ENCODE assay signal across 4 cellular contexts in the genomic region with DNA sequence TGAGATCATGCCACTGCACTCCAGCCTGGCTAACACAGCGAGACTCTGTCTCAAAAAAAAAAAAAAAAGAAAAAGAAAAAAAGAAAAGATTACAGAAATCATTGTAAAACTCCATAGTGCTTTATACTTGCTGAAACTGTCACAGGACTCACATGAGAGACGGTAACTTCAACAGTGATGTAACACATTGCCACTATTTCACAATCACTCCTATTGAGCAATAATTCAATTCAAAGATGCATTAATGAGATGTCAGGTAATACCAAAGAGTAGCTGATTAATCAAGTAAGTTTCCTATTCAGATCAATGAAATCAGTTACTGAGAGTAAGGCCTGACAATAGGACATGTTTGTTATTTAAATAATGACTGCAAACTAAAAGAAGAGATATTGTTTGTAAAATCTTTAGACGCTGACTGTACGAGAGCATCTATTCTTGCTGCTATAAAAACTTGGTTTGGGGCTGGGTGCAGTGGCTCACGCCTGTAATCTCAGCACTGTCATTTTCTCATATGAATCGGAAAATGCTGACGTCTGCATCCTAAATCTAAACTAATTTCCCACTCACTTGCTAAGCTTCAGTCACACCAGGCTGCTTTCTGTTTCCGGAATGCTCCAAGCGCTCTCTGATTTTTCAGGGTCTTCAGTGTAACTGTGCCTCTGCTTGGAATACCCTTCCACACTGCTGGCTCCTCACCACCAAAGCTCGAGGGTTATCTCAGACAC.
A peak's percentile ranks its signal among the peaks of the same experiment; 100 is the strongest.
DNase-seq lines count a peak whose midpoint lies in the region; ATAC-seq and TF ChIP-seq lines count a peak whose summit lies in the region.
"Not testable (repeated sequence)": the region's sequence is repeated elsewhere in the genome, so short reads cannot be mapped to it uniquely, and the experiment has no call there.

No MANE protein-coding gene starts in this region.

- not testable (repeated sequence) for H3K9me3 Mint-ChIP-seq in WTC11

- not testable (repeated sequence) for H3K9ac ChIP-seq in HCT116 (ENCODE audit: low read length)

- H3K36me3 Mint-ChIP-seq in WTC11, result not testable (repeated sequence)

- not testable (repeated sequence) for H3K27ac Mint-ChIP-seq in WTC11

- not testable (repeated sequence) for TF ChIP-seq RAD21 in HCT116 (IDR thresholded peaks at IDR 0.05; ENCODE audit: low read depth)

- not testable (repeated sequence) for H3K4me2 ChIP-seq in HCT116 (ENCODE audit: low read length)

- not testable (repeated sequence) for H3K27me3 ChIP-seq in HCT116 (ENCODE audit: insufficient read depth, low read length)

- not testable (repeated sequence) for H3K4me1 ChIP-seq in HCT116 (ENCODE audit: control insufficient read depth in 1 of 2, insufficient read depth in 2 of 2, low read length in 2 of 2)

- not testable (repeated sequence) for H3K4me1 Mint-ChIP-seq in WTC11

- intact Hi-C loops in HCT116 (cut with micrococcal nuclease), result not testable (repeated sequence)

- H3K4me3 ChIP-seq in HCT116 (replicated peaks in 1 of 2; ENCODE audit: low read depth in 1 of 2, low read length in 2 of 2); fibroblast of mammary gland (ENCODE audit: control insufficient read depth, low read depth, low read length): not testable (repeated sequence)

- not testable (repeated sequence) for H3K27ac ChIP-seq in HCT116 (ENCODE audit: low read depth, low read length)

- H3K9me3 ChIP-seq in HCT116 (ENCODE audit: control insufficient read depth in 1 of 2, insufficient read depth in 1 of 2, low read depth in 1 of 2, low read length in 2 of 2), result not testable (repeated sequence)

- H3K4me3 Mint-ChIP-seq in WTC11, result not testable (repeated sequence)

- RAD21 ChIA-PET in HCT116 (lab: Charles Lee; ENCODE audit: low non-redundant PET in 1 of 2, low total read pairs in 2 of 2, uncharacterized antibody in 2 of 2, unreplicated experiment in 2 of 2), result not testable (repeated sequence)

- DNase-seq in HCT116 (ENCODE audit: low read depth, low spot score); WTC11 (ENCODE audit: low spot score): not testable (repeated sequence)
- peak; percentile 1 for DNase-seq in OCI-M1 (lab: John Stamatoyannopoulos, UW)
- DNase-seq in fibroblast of mammary gland (ENCODE audit: low read depth), result peak; percentile 0

- ATAC-seq in HCT116, WTC11: not testable (repeated sequence)

- not testable (repeated sequence) for TF ChIP-seq POLR2A in HCT116 (IDR thresholded peaks at IDR 0.05; ENCODE audit: borderline replicate concordance, extremely low read depth, insufficient read depth, insufficient read length)

- POLR2A ChIA-PET in HCT116 (lab: Charles Lee); WTC11 (lab: Charles Lee): not testable (repeated sequence)

- H3K27me3 Mint-ChIP-seq in WTC11 (ENCODE audit: low read depth), result not testable (repeated sequence)

- not testable (repeated sequence) for TF ChIP-seq CTCF in HCT116 (IDR thresholded peaks at IDR 0.05 in 2 of 3, conservative IDR thresholded peaks at IDR 0.05 in 1 of 3; ENCODE audit: borderline replicate concordance in 1 of 3, insufficient read depth in 1 of 3, low read depth in 2 of 3, low read length in 2 of 3); WTC11 (IDR thresholded peaks at IDR 0.05); fibroblast of mammary gland (conservative IDR thresholded peaks at IDR 0.05; ENCODE audit: control insufficient read depth, insufficient read depth, low read depth, low read length)

- H2AFZ ChIP-seq in HCT116 (ENCODE audit: low read depth, low read length, poor library complexity, severe bottlenecking), result not testable (repeated sequence)

- H3K9me2 ChIP-seq in HCT116 (ENCODE audit: insufficient read depth), result not testable (repeated sequence)

- CTCF ChIA-PET in HCT116 (lab: Charles Lee); WTC11 (lab: Charles Lee): not testable (repeated sequence)

- not testable (repeated sequence) for H3K79me2 ChIP-seq in HCT116 (ENCODE audit: insufficient read depth, low read length)

- BruUV-seq in HCT116 (replicated peaks; lab: Mats Ljungman, UMichigan), result not testable (repeated sequence)

- H3K36me3 ChIP-seq in HCT116 (ENCODE audit: control insufficient read depth in 1 of 2, insufficient read depth in 2 of 2, low read length in 2 of 2), result not testable (repeated sequence)

- H4K20me1 ChIP-seq in HCT116 (ENCODE audit: insufficient read depth), result not testable (repeated sequence)

TF ChIP-seq in HCT116, 20 proteins besides CTCF, POLR2A, EP300 and RAD21:
- TF ChIP-seq CEBPB (IDR thresholded peaks at IDR 0.05; ENCODE audit: low read depth), result 0 out of 2 replicates have a peak, but pooled peaks have one; percentile 27

TF ChIP-seq in WTC11, 78 proteins besides CTCF, POLR2A, EP300 and RAD21:
- TF ChIP-seq GABPB1 (CRISPR knock-in tag; IDR thresholded peaks at IDR 0.05), result peak; percentile 55
